2 cellular contexts compared by ENCODE assay signal in the genomic region with DNA sequence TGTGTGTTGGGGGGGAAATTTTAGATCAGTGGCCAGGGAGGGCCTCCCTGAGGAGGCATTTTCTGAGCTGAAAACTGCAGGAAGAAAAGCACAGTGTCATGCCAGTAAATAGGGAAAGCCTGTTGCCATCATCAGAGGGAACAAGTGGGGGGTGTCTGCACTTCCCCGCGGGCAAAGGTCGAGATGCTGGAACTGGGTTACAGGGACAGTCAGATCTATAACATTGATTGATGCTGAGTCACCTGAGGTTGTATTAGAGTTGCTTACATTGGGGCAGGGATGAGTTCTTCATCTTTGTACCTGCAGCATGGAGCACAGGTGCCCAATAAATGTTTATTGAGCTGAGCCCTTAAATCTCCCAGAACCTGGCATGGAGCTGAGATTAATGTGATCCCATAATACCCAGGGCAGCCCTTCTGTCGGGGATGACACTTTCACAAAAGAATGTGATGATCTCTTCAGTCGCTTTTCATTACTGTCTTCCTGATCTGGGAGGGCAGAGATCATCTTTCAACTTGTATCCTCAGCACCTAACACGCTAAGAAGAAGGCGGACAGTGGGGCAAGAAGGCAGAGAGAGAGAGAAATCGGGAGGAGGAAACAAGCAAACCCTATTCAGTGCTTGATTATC.
TF ChIP-seq lines count a peak whose summit lies in the region.

No MANE protein-coding gene starts in this region.

TF ChIP-seq in A549, 52 proteins besides CTCF, POLR2A, EP300 and RAD21:
- TF ChIP-seq RNF2 (IDR thresholded peaks at IDR 0.05; ENCODE audit: borderline replicate concordance, low read depth) = no peak
- no peak for TF ChIP-seq NFE2L2 (conservative IDR thresholded peaks at IDR 0.05; ENCODE audit: low read length)
- no peak for TF ChIP-seq MAZ (IDR thresholded peaks at IDR 0.05; ENCODE audit: borderline replicate concordance, low read depth, low read length)
- no peak for TF ChIP-seq ZC3H11A (IDR thresholded peaks at IDR 0.05)
- no peak for TF ChIP-seq BHLHE40 (IDR thresholded peaks at IDR 0.05; ENCODE audit: low read depth, low read length)
- TF ChIP-seq HDAC2 (IDR thresholded peaks at IDR 0.05) = no peak
- no peak for TF ChIP-seq CEBPB (IDR thresholded peaks at IDR 0.05)
- TF ChIP-seq, protein P1, sequence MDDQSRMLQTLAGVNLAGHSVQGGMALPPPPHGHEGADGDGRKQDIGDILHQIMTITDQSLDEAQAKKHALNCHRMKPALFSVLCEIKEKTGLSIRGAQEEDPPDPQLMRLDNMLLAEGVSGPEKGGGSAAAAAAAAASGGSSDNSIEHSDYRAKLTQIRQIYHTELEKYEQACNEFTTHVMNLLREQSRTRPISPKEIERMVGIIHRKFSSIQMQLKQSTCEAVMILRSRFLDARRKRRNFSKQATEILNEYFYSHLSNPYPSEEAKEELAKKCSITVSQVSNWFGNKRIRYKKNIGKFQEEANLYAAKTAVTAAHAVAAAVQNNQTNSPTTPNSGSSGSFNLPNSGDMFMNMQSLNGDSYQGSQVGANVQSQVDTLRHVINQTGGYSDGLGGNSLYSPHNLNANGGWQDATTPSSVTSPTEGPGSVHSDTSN (IDR thresholded peaks at IDR 0.05) = no peak
- no peak for TF ChIP-seq CHD4 (IDR thresholded peaks at IDR 0.05; ENCODE audit: borderline replicate concordance)
- TF ChIP-seq E2F6 (IDR thresholded peaks at IDR 0.05; ENCODE audit: borderline replicate concordance, low read depth) = no peak
- TF ChIP-seq JUNB (IDR thresholded peaks at IDR 0.05) = no peak
- TF ChIP-seq NR3C1 (IDR thresholded peaks at IDR 0.05) = no peak

TF ChIP-seq in HEK293, 187 proteins besides CTCF, POLR2A, EP300 and RAD21:
- 0 out of 2 replicates have a peak, but pooled peaks have one; percentile 43 for TF ChIP-seq SCRT1 (tag by site-specific recombination; IDR thresholded peaks at IDR 0.05; ENCODE audit: borderline replicate concordance)
- TF ChIP-seq SCRT2 (tag by site-specific recombination; IDR thresholded peaks at IDR 0.05) = peak; percentile 51
- no peak for TF ChIP-seq HOXA7 (CRISPR knock-in tag; IDR thresholded peaks at IDR 0.05; ENCODE audit: borderline replicate concordance)
